In genomic region chr3:122920986-122921385, GRCh38 we compare ENCODE assay signal across 26 cellular contexts.
"Had no signal": no experiment of that assay in that cellular context is flagged by ENCODE, and none has a peak within 500 bp of the region (broad histone marks: within the 10 kb centered on the region; RNA-seq: fewer than 3 reads in every experiment).

No MANE protein-coding gene starts in this region.

- H3K36me3 ChIP-seq: cardiac muscle cell, MG63, SJSA1 had no signal

- H3K4me3 Mint-ChIP-seq: activated CD4-positive, alpha-beta T cell treated with anti-CD3 and anti-CD28 coated beads, Interleukin-2, amount 10 ng/mL, durations not matched to agents 24 days and 14 days; activated CD8-positive, alpha-beta T cell treated with anti-CD3 and anti-CD28 coated beads for 36 hours; activated naive CD8-positive, alpha-beta T cell treated with anti-CD3 and anti-CD28 coated beads for 36 hours; activated T-helper 17 cell treated with anti-CD3 and anti-CD28 coated beads, Interleukin-2, amount 50 U/mL, for 72 hours; T-helper 1 cell treated with Interleukin-12 subunit alpha and Interleukin-12 subunit beta and Interleukin-4 antibody, amounts not matched to agents 30 μg/mL and 1 μg/mL, for 36 hours; T-helper 2 cell treated with Interferon-gamma antibody and Interleukin-4, amounts not matched to agents 5 μg/mL and 100 μg/mL, for 36 hours had no signal

- H3K4me2 ChIP-seq: SK-N-SH had no signal

- DNase-seq: activated CD4-positive, alpha-beta T cell treated with anti-CD3 and anti-CD28 coated beads, Interleukin-2, amount 50 U/mL, for 4 hours; activated effector memory CD4-positive, alpha-beta T cell treated with anti-CD3 and anti-CD28 coated beads, Interleukin-2, amount 50 U/mL, for 16 hours; activated naive CD4-positive, alpha-beta T cell; activated naive CD4-positive, alpha-beta T cell treated with anti-CD3 and anti-CD28 coated beads, Interleukin-2, amount 50 U/mL, for 16 hours; activated T-cell treated with anti-CD3 and anti-CD28 coated beads, Interleukin-2, amount 50 U/mL, for 1 hour; amniotic stem cell; aorta; Kasumi-1; KG1; NCI-H1048; NCI-H1694; NCI-H2081 treated with DMSO at 0.1 percent for 48 hours; NCI-H345; NCI-H524 treated with DMSO at 0.1 percent for 48 hours; SHP77 treated with DMSO at 0.1 percent for 48 hours; SK-N-SH had no signal

- H3K4me1 ChIP-seq: SJSA1 had no signal

- H3K9me3 ChIP-seq: MG63, SJSA1, SK-N-SH had no signal

- H3K27ac Mint-ChIP-seq: activated CD4-positive, alpha-beta T cell treated with anti-CD3 and anti-CD28 coated beads, Interleukin-2, amount 10 ng/mL, durations not matched to agents 24 days and 14 days; activated CD8-positive, alpha-beta T cell treated with anti-CD3 and anti-CD28 coated beads for 36 hours; activated naive CD8-positive, alpha-beta T cell treated with anti-CD3 and anti-CD28 coated beads for 36 hours; activated T-cell treated with anti-CD3 and anti-CD28 coated beads, Interleukin-2, amount 50 U/mL, for 72 hours; activated T-helper 17 cell treated with anti-CD3 and anti-CD28 coated beads, Interleukin-2, amount 50 U/mL, for 72 hours; T-helper 1 cell treated with Interleukin-12 subunit alpha and Interleukin-12 subunit beta and Interleukin-4 antibody, amounts not matched to agents 30 μg/mL and 1 μg/mL, for 36 hours; T-helper 2 cell treated with Interferon-gamma antibody and Interleukin-4, amounts not matched to agents 5 μg/mL and 100 μg/mL, for 36 hours had no signal

- H3K9me3 Mint-ChIP-seq: activated CD4-positive, alpha-beta T cell treated with anti-CD3 and anti-CD28 coated beads, Interleukin-2, amount 10 ng/mL, durations not matched to agents 24 days and 14 days; activated CD8-positive, alpha-beta T cell treated with anti-CD3 and anti-CD28 coated beads for 36 hours; activated naive CD8-positive, alpha-beta T cell treated with anti-CD3 and anti-CD28 coated beads for 36 hours; activated T-cell treated with anti-CD3 and anti-CD28 coated beads, Interleukin-2, amount 50 U/mL, for 72 hours; activated T-helper 17 cell treated with anti-CD3 and anti-CD28 coated beads, Interleukin-2, amount 50 U/mL, for 72 hours; T-helper 1 cell treated with Interleukin-12 subunit alpha and Interleukin-12 subunit beta and Interleukin-4 antibody, amounts not matched to agents 30 μg/mL and 1 μg/mL, for 36 hours; T-helper 2 cell treated with Interferon-gamma antibody and Interleukin-4, amounts not matched to agents 5 μg/mL and 100 μg/mL, for 36 hours had no signal

- H3K4me3 ChIP-seq: cardiac muscle cell, MG63, SJSA1 had no signal

- H3K4me1 Mint-ChIP-seq: activated CD4-positive, alpha-beta T cell treated with anti-CD3 and anti-CD28 coated beads, Interleukin-2, amount 10 ng/mL, durations not matched to agents 24 days and 14 days; activated T-helper 17 cell treated with anti-CD3 and anti-CD28 coated beads, Interleukin-2, amount 50 U/mL, for 72 hours had no signal

- H3K27ac ChIP-seq: cardiac muscle cell, SJSA1 had no signal

- H3K9ac ChIP-seq: SK-N-SH had no signal
